In genomic region chr6:2860706-2861059, GRCh38 we compare ENCODE assay signal across 7 cellular contexts. TPM values are rescaled to one million over a fixed set of nuclear protein-coding genes. Genes with fewer than 3 reads are reported as not detected.
DNase-seq lines count a peak whose midpoint lies in the region; ATAC-seq and TF ChIP-seq lines count a peak whose summit lies in the region.
"Not testable (repeated sequence)": the region's sequence is repeated elsewhere in the genome, so short reads cannot be mapped to it uniquely, and the experiment has no call there.

No MANE protein-coding gene starts in this region.

- H3K4me1 Mint-ChIP-seq in CD8-positive, alpha-beta memory T cell: peaks cover 75 to 87% (median 82%) of the 10 kb centered on the region in 3 donors
- peaks cover 88% of the 10 kb centered on the region for H3K4me1 Mint-ChIP-seq in activated CD4-positive, alpha-beta T cell treated with anti-CD3 and anti-CD28 coated beads, Interleukin-2, amount 10 ng/mL, durations not matched to agents 7 days and 5 days
- peaks cover 81% of the 10 kb centered on the region for H3K4me1 Mint-ChIP-seq in activated T-helper 1 cell treated with anti-CD3 and anti-CD28 coated beads, Interleukin-12 subunit alpha, Interleukin-12 subunit beta, Interleukin-2, Interleukin-4 antibody, amounts not matched to agents 30 ng/mL and 10 ng/mL and 1 ng/mL, durations not matched to agents 14 hours and 24 hours and 36 hours (ENCODE audit: low read depth)
- peaks cover 76% of the 10 kb centered on the region for H3K4me1 Mint-ChIP-seq in activated naive CD8-positive, alpha-beta T cell treated with anti-CD3 and anti-CD28 coated beads, Interleukin-2, amount 10 ng/mL, durations not matched to agents 7 days and 5 days
- peaks cover 54% of the 10 kb centered on the region for H3K4me1 Mint-ChIP-seq in memory B cell

- peak overlapping the region in 5 of 7 donors; percentile 52 to 73 (median 68) for H3K4me3 Mint-ChIP-seq in CD8-positive, alpha-beta memory T cell
- peak overlapping the region; percentile 48 for H3K4me3 Mint-ChIP-seq in activated CD4-positive, alpha-beta T cell treated with anti-CD3 and anti-CD28 coated beads, Interleukin-2, amount 10 ng/mL, durations not matched to agents 7 days and 5 days
- H3K4me3 Mint-ChIP-seq in activated T-helper 1 cell treated with anti-CD3 and anti-CD28 coated beads, Interleukin-12 subunit alpha, Interleukin-12 subunit beta, Interleukin-2, Interleukin-4 antibody, amounts not matched to agents 30 ng/mL and 10 ng/mL and 1 ng/mL, durations not matched to agents 14 hours and 24 hours and 36 hours: peak overlapping the region; percentile 63
- H3K4me3 Mint-ChIP-seq in activated naive CD8-positive, alpha-beta T cell treated with anti-CD3 and anti-CD28 coated beads, Interleukin-2, amount 10 ng/mL, durations not matched to agents 7 days and 5 days: peak overlapping the region; percentile 82
- H3K4me3 Mint-ChIP-seq in memory B cell: not testable (repeated sequence)

- H3K4me3 ChIP-seq in CD8-positive, alpha-beta memory T cell (ENCODE audit: low read length); OCI-LY7 (ENCODE audit: low read depth, low read length, poor library complexity, severe bottlenecking): not testable (repeated sequence)

- not testable (repeated sequence) for H3K9me3 ChIP-seq in CD8-positive, alpha-beta memory T cell (ENCODE audit: low read length); OCI-LY7 (ENCODE audit: low read length)

- H3K79me2 ChIP-seq in OCI-LY7 (ENCODE audit: insufficient read depth, low read depth, low read length): peaks cover 46% of the 10 kb centered on the region; the same call in 1 of the 2 replicates

- not testable (repeated sequence) for H3K27me3 ChIP-seq in CD8-positive, alpha-beta memory T cell (ENCODE audit: insufficient read depth, low read length, poor library complexity, severe bottlenecking)

- H4K20me1 ChIP-seq in OCI-LY7 (ENCODE audit: insufficient read depth, low read length): not testable (repeated sequence)

- not testable (repeated sequence) for H3K4me2 ChIP-seq in OCI-LY7 (ENCODE audit: low read length)

- H3K27ac Mint-ChIP-seq in CD8-positive, alpha-beta memory T cell: peak overlapping the region; percentile 94 to 100 (median 98)
- peak overlapping the region; percentile 99 for H3K27ac Mint-ChIP-seq in activated CD4-positive, alpha-beta T cell treated with anti-CD3 and anti-CD28 coated beads, Interleukin-2, amount 10 ng/mL, durations not matched to agents 7 days and 5 days
- H3K27ac Mint-ChIP-seq in activated T-helper 1 cell treated with anti-CD3 and anti-CD28 coated beads, Interleukin-12 subunit alpha, Interleukin-12 subunit beta, Interleukin-2, Interleukin-4 antibody, amounts not matched to agents 30 ng/mL and 10 ng/mL and 1 ng/mL, durations not matched to agents 14 hours and 24 hours and 36 hours: peak overlapping the region; percentile 97
- H3K27ac Mint-ChIP-seq in activated naive CD8-positive, alpha-beta T cell treated with anti-CD3 and anti-CD28 coated beads, Interleukin-2, amount 10 ng/mL, durations not matched to agents 7 days and 5 days: peak overlapping the region; percentile 100
- peak overlapping the region; percentile 95 for H3K27ac Mint-ChIP-seq in memory B cell

- H3K9me3 Mint-ChIP-seq in CD8-positive, alpha-beta memory T cell; activated naive CD8-positive, alpha-beta T cell treated with anti-CD3 and anti-CD28 coated beads, Interleukin-2, amount 10 ng/mL, durations not matched to agents 7 days and 5 days; memory B cell: not testable (repeated sequence)
- H3K9me3 Mint-ChIP-seq in activated CD4-positive, alpha-beta T cell treated with anti-CD3 and anti-CD28 coated beads, Interleukin-2, amount 10 ng/mL, durations not matched to agents 7 days and 5 days: peaks cover 27% of the 10 kb centered on the region
- peaks cover 17% of the 10 kb centered on the region for H3K9me3 Mint-ChIP-seq in activated T-helper 1 cell treated with anti-CD3 and anti-CD28 coated beads, Interleukin-12 subunit alpha, Interleukin-12 subunit beta, Interleukin-2, Interleukin-4 antibody, amounts not matched to agents 30 ng/mL and 10 ng/mL and 1 ng/mL, durations not matched to agents 14 hours and 24 hours and 36 hours

- TF ChIP-seq CTCF in OCI-LY7 (conservative IDR thresholded peaks at IDR 0.05; ENCODE audit: low read length): not testable (repeated sequence)

- intact Hi-C loops in OCI-LY7 (cut with micrococcal nuclease; ENCODE audit: unreplicated experiment); activated T-helper 1 cell treated with anti-CD3 and anti-CD28 coated beads, Interleukin-12 subunit alpha, Interleukin-12 subunit beta, Interleukin-2, Interleukin-4 antibody, amounts not matched to agents 30 ng/mL and 10 ng/mL and 1 ng/mL, durations not matched to agents 14 hours and 24 hours and 36 hours (cut with micrococcal nuclease): not testable (repeated sequence)

- POLR2A ChIA-PET in CD8-positive, alpha-beta memory T cell (lab: Charles Lee): interaction anchor here (0.6 to 1.5 kb wide), 9 partner anchors 11 to 1160 kb away, joined by 3 to 7 read pairs (median 3); partner anchors contain the start of gene SERPINB9
- POLR2A ChIA-PET in OCI-LY7 (lab: Charles Lee): interaction anchor here (0.7 to 4.7 kb wide), 6 partner anchors 9 to 40 kb away, joined by 3 to 56 read pairs (median 6); no protein-coding TSS in a partner anchor
- POLR2A ChIA-PET in activated CD4-positive, alpha-beta T cell treated with anti-CD3 and anti-CD28 coated beads, Interleukin-2, amount 10 ng/mL, durations not matched to agents 7 days and 5 days (lab: Charles Lee): interaction anchor here (0.6 to 1.6 kb wide), 3 partner anchors 9 to 79 kb away, joined by 3 to 5 read pairs (median 4); no protein-coding TSS in a partner anchor
- POLR2A ChIA-PET in activated naive CD8-positive, alpha-beta T cell treated with anti-CD3 and anti-CD28 coated beads, Interleukin-2, amount 10 ng/mL, durations not matched to agents 7 days and 5 days (lab: Charles Lee): interaction anchor here (0.6 to 2.2 kb wide), 7 partner anchors 9 to 128 kb away, joined by 3 to 7 read pairs (median 4); no protein-coding TSS in a partner anchor

- H3K4me1 ChIP-seq in CD8-positive, alpha-beta memory T cell (ENCODE audit: insufficient read depth, low read length): peaks cover 72% of the 10 kb centered on the region
- peaks cover 95% of the 10 kb centered on the region for H3K4me1 ChIP-seq in OCI-LY7 (ENCODE audit: insufficient read depth, low read length, poor library complexity, severe bottlenecking)

- H3K27me3 Mint-ChIP-seq in CD8-positive, alpha-beta memory T cell; activated CD4-positive, alpha-beta T cell treated with anti-CD3 and anti-CD28 coated beads, Interleukin-2, amount 10 ng/mL, durations not matched to agents 7 days and 5 days; activated T-helper 1 cell treated with anti-CD3 and anti-CD28 coated beads, Interleukin-12 subunit alpha, Interleukin-12 subunit beta, Interleukin-2, Interleukin-4 antibody, amounts not matched to agents 30 ng/mL and 10 ng/mL and 1 ng/mL, durations not matched to agents 14 hours and 24 hours and 36 hours (ENCODE audit: insufficient read depth); activated naive CD8-positive, alpha-beta T cell treated with anti-CD3 and anti-CD28 coated beads, Interleukin-2, amount 10 ng/mL, durations not matched to agents 7 days and 5 days; memory B cell: not testable (repeated sequence)

- not testable (repeated sequence) for H3K36me3 Mint-ChIP-seq in CD8-positive, alpha-beta memory T cell; memory B cell
- H3K36me3 Mint-ChIP-seq in activated CD4-positive, alpha-beta T cell treated with anti-CD3 and anti-CD28 coated beads, Interleukin-2, amount 10 ng/mL, durations not matched to agents 7 days and 5 days (ENCODE audit: low read depth): peaks cover 40% of the 10 kb centered on the region
- H3K36me3 Mint-ChIP-seq in activated T-helper 1 cell treated with anti-CD3 and anti-CD28 coated beads, Interleukin-12 subunit alpha, Interleukin-12 subunit beta, Interleukin-2, Interleukin-4 antibody, amounts not matched to agents 30 ng/mL and 10 ng/mL and 1 ng/mL, durations not matched to agents 14 hours and 24 hours and 36 hours (ENCODE audit: low read depth): peaks cover 20% of the 10 kb centered on the region
- peaks cover 29% of the 10 kb centered on the region for H3K36me3 Mint-ChIP-seq in activated naive CD8-positive, alpha-beta T cell treated with anti-CD3 and anti-CD28 coated beads, Interleukin-2, amount 10 ng/mL, durations not matched to agents 7 days and 5 days

- CTCF ChIA-PET in CD8-positive, alpha-beta memory T cell (lab: Charles Lee): interaction anchor here (1.1 to 2.0 kb wide), 3 partner anchors 14 to 18 kb away, joined by 6 to 7 read pairs (median 6); no protein-coding TSS in a partner anchor
- CTCF ChIA-PET in OCI-LY7 (lab: Charles Lee; ENCODE audit: unreplicated experiment): not testable (repeated sequence)
- CTCF ChIA-PET in activated CD4-positive, alpha-beta T cell treated with anti-CD3 and anti-CD28 coated beads, Interleukin-2, amount 10 ng/mL, durations not matched to agents 7 days and 5 days (lab: Charles Lee): interaction anchor here (1.2 kb wide), 1 partner anchor 71 kb away, joined by 5 read pairs; no protein-coding TSS in a partner anchor

- H3K9me2 ChIP-seq in OCI-LY7 (ENCODE audit: insufficient read depth, low read length): not testable (repeated sequence)

- not testable (repeated sequence) for H3K27ac ChIP-seq in CD8-positive, alpha-beta memory T cell (ENCODE audit: low read depth, low read length)
- H3K27ac ChIP-seq in OCI-LY7 (ENCODE audit: low read depth, low read length, poor library complexity, severe bottlenecking): peak overlapping the region; percentile 99

- H2AFZ ChIP-seq in OCI-LY7 (ENCODE audit: low read length): not testable (repeated sequence)

- BruUV-seq in OCI-LY7 (replicated peaks; lab: Mats Ljungman, UMichigan): not testable (repeated sequence)

- not testable (repeated sequence) for DNase-seq in CD8-positive, alpha-beta memory T cell; OCI-LY7 (ENCODE audit: low spot score); activated CD4-positive, alpha-beta T cell treated with anti-CD3 and anti-CD28 coated beads, Interleukin-2, amount 10 ng/mL, durations not matched to agents 7 days and 5 days; activated T-helper 1 cell treated with anti-CD3 and anti-CD28 coated beads, Interleukin-12 subunit alpha, Interleukin-12 subunit beta, Interleukin-2, Interleukin-4 antibody, amounts not matched to agents 30 ng/mL and 10 ng/mL and 1 ng/mL, durations not matched to agents 14 hours and 24 hours and 36 hours (ENCODE audit: low spot score); activated naive CD8-positive, alpha-beta T cell treated with anti-CD3 and anti-CD28 coated beads, Interleukin-2, amount 10 ng/mL, durations not matched to agents 7 days and 5 days; memory B cell (ENCODE audit: low spot score in 2 of 2)
- DNase-seq in stimulated activated CD8-positive, alpha-beta memory T cell treated with anti-CD3 and anti-CD28 coated beads, Interleukin-4, amount 100 ng/mL, for 48 hours: peak; percentile 26

- not testable (repeated sequence) for ATAC-seq in activated naive CD8-positive, alpha-beta T cell treated with anti-CD3 and anti-CD28 coated beads, Interleukin-2, amount 10 ng/mL, durations not matched to agents 7 days and 5 days (ENCODE audit: low read depth); memory B cell (ENCODE audit: low read depth)

- H3K36me3 ChIP-seq in CD8-positive, alpha-beta memory T cell (ENCODE audit: insufficient read depth, low read length); OCI-LY7 (ENCODE audit: insufficient read depth, low read length): not testable (repeated sequence)

RNA-seq across cellular contexts. Expression of gene SERPINB1, which starts 19.0 kb away (rescaled TPM):
- 10 to 100 TPM; 40.4 to 42.4 TPM for total RNA-seq in CD8-positive, alpha-beta memory T cell
- 103 TPM for polyA plus RNA-seq in CD8-positive, alpha-beta memory T cell
- 1.2 and 1.3 TPM in 2 replicates for total RNA-seq in OCI-LY7 (2014; rRNA removed; shearing (Covaris generic))
- total RNA-seq in OCI-LY7 (2022): 3.5 and 5.0 TPM in 2 replicates
- total RNA-seq in activated CD4-positive, alpha-beta T cell treated with anti-CD3 and anti-CD28 coated beads, Interleukin-2, amount 10 ng/mL, durations not matched to agents 7 days and 5 days: 10 to 100 TPM; 62.8 to 72.8 TPM
- total RNA-seq in activated T-helper 1 cell treated with anti-CD3 and anti-CD28 coated beads, Interleukin-12 subunit alpha, Interleukin-12 subunit beta, Interleukin-2, Interleukin-4 antibody, amounts not matched to agents 30 ng/mL and 10 ng/mL and 1 ng/mL, durations not matched to agents 14 hours and 24 hours and 36 hours: 79.5 and 80.1 TPM in 2 replicates
- total RNA-seq in activated naive CD8-positive, alpha-beta T cell treated with anti-CD3 and anti-CD28 coated beads, Interleukin-2, amount 10 ng/mL, durations not matched to agents 7 days and 5 days: 10 to 100 TPM; 58.6 to 59.8 TPM

RNA-seq across cellular contexts. Expression of gene SERPINB9, which starts 42.4 kb away (rescaled TPM):
- total RNA-seq in CD8-positive, alpha-beta memory T cell: 10 to 100 TPM; 63.5 to 65.1 TPM
- polyA plus RNA-seq in CD8-positive, alpha-beta memory T cell: 42.3 TPM
- total RNA-seq in OCI-LY7 (2014; rRNA removed; shearing (Covaris generic)): 74.7 and 78.4 TPM in 2 replicates
- total RNA-seq in OCI-LY7 (2022): 166 and 167 TPM in 2 replicates
- total RNA-seq in activated CD4-positive, alpha-beta T cell treated with anti-CD3 and anti-CD28 coated beads, Interleukin-2, amount 10 ng/mL, durations not matched to agents 7 days and 5 days: 10 to 100 TPM; 40.2 to 49.4 TPM
- 86.8 and 87.2 TPM in 2 replicates for total RNA-seq in activated T-helper 1 cell treated with anti-CD3 and anti-CD28 coated beads, Interleukin-12 subunit alpha, Interleukin-12 subunit beta, Interleukin-2, Interleukin-4 antibody, amounts not matched to agents 30 ng/mL and 10 ng/mL and 1 ng/mL, durations not matched to agents 14 hours and 24 hours and 36 hours
- total RNA-seq in activated naive CD8-positive, alpha-beta T cell treated with anti-CD3 and anti-CD28 coated beads, Interleukin-2, amount 10 ng/mL, durations not matched to agents 7 days and 5 days: 10 to 100 TPM; 56.4 to 56.8 TPM

Comparison
In these comparisons a context has a peak if more than half of its experiments do, and no peak if none do; other contexts are left out.
1. RNA of gene SERPINB1, which starts 19.0 kb away (total RNA-seq): 79.5 to 80.1 TPM in activated T-helper 1 cell treated with anti-CD3 and anti-CD28 coated beads, Interleukin-12 subunit alpha, Interleukin-12 subunit beta, Interleukin-2, Interleukin-4 antibody, amounts not matched to agents 30 ng/mL and 10 ng/mL and 1 ng/mL, durations not matched to agents 14 hours and 24 hours and 36 hours, 62.8 to 72.8 TPM in activated CD4-positive, alpha-beta T cell treated with anti-CD3 and anti-CD28 coated beads, Interleukin-2, amount 10 ng/mL, durations not matched to agents 7 days and 5 days, 58.6 to 59.8 TPM in activated naive CD8-positive, alpha-beta T cell treated with anti-CD3 and anti-CD28 coated beads, Interleukin-2, amount 10 ng/mL, durations not matched to agents 7 days and 5 days and 40.4 to 42.4 TPM in CD8-positive, alpha-beta memory T cell; 1.2 to 5.0 TPM in OCI-LY7; every median in the first group is over 4 times any median in the second.
2. Peak in every context shown above with its lines, with median percentiles within 50 percentile points of each other: H3K27ac Mint-ChIP-seq.